Comparison of ENCODE assay signal across 16 cellular contexts in genomic region chr7:44743750-44744149, GRCh38. TPM values are rescaled to one million over a fixed set of nuclear protein-coding genes. Genes with fewer than 3 reads are reported as not detected.
DNase-seq lines count a peak whose midpoint lies in the region; ATAC-seq lines count a peak whose summit lies in the region.
"Had no signal": no experiment of that assay in that cellular context is flagged by ENCODE, and none has a peak within 500 bp of the region (broad histone marks: within the 10 kb centered on the region; RNA-seq: fewer than 3 reads in every experiment).

No MANE protein-coding gene starts in this region.

- H3K9ac ChIP-seq in mesendoderm (ENCODE audit: low read length), result no peak overlapping the region
- H3K9ac ChIP-seq: BLaER1 treated with 17β-estradiol and CSF1 and Interleukin-3, amounts not matched to agents 10 nM and 100 nM had no signal

- H2BK15ac ChIP-seq in mesendoderm (replicated peaks; ENCODE audit: low read depth), result no peak overlapping the region

- H3K4me1 Mint-ChIP-seq in T-helper 1 cell treated with Interleukin-12 subunit alpha and Interleukin-12 subunit beta and Interleukin-4 antibody, amounts not matched to agents 30 μg/mL and 1 μg/mL, for 36 hours (ENCODE audit: low read depth), result peaks cover 11% of the 10 kb centered on the region
- peaks cover 30% of the 10 kb centered on the region for H3K4me1 Mint-ChIP-seq in dendritic cell treated with granulocyte-macrophage colony-stimulating factor and Interleukin-4, amounts not matched to agents 40 ng/mL and 50 ng/mL, for 4 days (ENCODE audit: low read depth)
- peaks cover 8% of the 10 kb centered on the region for H3K4me1 Mint-ChIP-seq in stimulated activated naive CD8-positive, alpha-beta T cell treated with anti-CD3 and anti-CD28 coated beads, Interleukin-15, amount 100 ng/mL, for 72 hours
- H3K4me1 Mint-ChIP-seq in CD8-positive, alpha-beta memory T cell, result peaks cover 6 to 11% (median 11%) of the 10 kb centered on the region in 3 donors

- intact Hi-C loops in dendritic cell treated with granulocyte-macrophage colony-stimulating factor and Interleukin-4, amounts not matched to agents 40 ng/mL and 50 ng/mL, for 4 days (cut with micrococcal nuclease), result loop anchor here (10.0 kb wide), 1 partner anchor 101 kb away; the partner anchor contains the start of gene H2AZ2

- H2BK5ac ChIP-seq in mesendoderm (ENCODE audit: low read length), result no peak overlapping the region

- CTCF ChIA-PET in CD8-positive, alpha-beta memory T cell (lab: Charles Lee), result no interaction called here

- DNase-seq in T-helper 1 cell (no peak), mesendoderm (peak; percentile 31)
- DNase-seq in stimulated activated naive CD8-positive, alpha-beta T cell treated with anti-CD3 and anti-CD28 coated beads, Interleukin-15, amount 100 ng/mL, for 72 hours, result no peak
- DNase-seq in CD8-positive, alpha-beta memory T cell, result no peak
- DNase-seq: 8988T, MV-4-11, NCI-H1436, NCI-H2029 treated with DMSO at 0.1 percent for 48 hours, NCI-H510A treated with DMSO at 0.1 percent for 48 hours had no signal

- H3K9me3 Mint-ChIP-seq in T-helper 1 cell treated with Interleukin-12 subunit alpha and Interleukin-12 subunit beta and Interleukin-4 antibody, amounts not matched to agents 30 μg/mL and 1 μg/mL, for 36 hours, result no peaks in the 10 kb centered on the region
- H3K9me3 Mint-ChIP-seq in dendritic cell treated with granulocyte-macrophage colony-stimulating factor and Interleukin-4, amounts not matched to agents 40 ng/mL and 50 ng/mL, for 4 days, result no peaks in the 10 kb centered on the region
- no peaks in the 10 kb centered on the region for H3K9me3 Mint-ChIP-seq in stimulated activated naive CD8-positive, alpha-beta T cell treated with anti-CD3 and anti-CD28 coated beads, Interleukin-15, amount 100 ng/mL, for 72 hours
- H3K9me3 Mint-ChIP-seq in CD8-positive, alpha-beta memory T cell, result no peaks in the 10 kb centered on the region

- H3K4me2 ChIP-seq in mesendoderm (ENCODE audit: low read length), result no peak overlapping the region

- H3K4me1 ChIP-seq in mesendoderm (ENCODE audit: control insufficient read depth, low read depth, low read length), result no peaks in the 10 kb centered on the region
- H3K4me1 ChIP-seq in CD8-positive, alpha-beta memory T cell (ENCODE audit: insufficient read depth, low read length), result peaks cover 6% of the 10 kb centered on the region

- no peak overlapping the region for H3K18ac ChIP-seq in mesendoderm (ENCODE audit: low read length)

- no peak for ATAC-seq in stimulated activated naive CD8-positive, alpha-beta T cell treated with anti-CD3 and anti-CD28 coated beads, Interleukin-15, amount 100 ng/mL, for 72 hours
- ATAC-seq in GM18873 (IDR thresholded peaks at IDR 0.05; ENCODE audit: low FRiP score, unreplicated experiment) (no peak), GM21576 (IDR thresholded peaks at IDR 0.05; ENCODE audit: unreplicated experiment) (no peak)
- ATAC-seq: GM12878 had no signal

- POLR2A ChIA-PET in CD8-positive, alpha-beta memory T cell (lab: Charles Lee), result no interaction called here

- H3K27me3 ChIP-seq in mesendoderm (ENCODE audit: insufficient read depth, low read length, poor library complexity), result no peaks in the 10 kb centered on the region
- H3K27me3 ChIP-seq in CD8-positive, alpha-beta memory T cell (ENCODE audit: insufficient read depth, low read length, poor library complexity, severe bottlenecking), result no peaks in the 10 kb centered on the region
- H3K27me3 ChIP-seq: BLaER1 treated with 17β-estradiol and CSF1 and Interleukin-3, amounts not matched to agents 10 nM and 100 nM; SJCRH30 had no signal

- no peaks in the 10 kb centered on the region for H3K79me2 ChIP-seq in mesendoderm (ENCODE audit: control insufficient read depth, insufficient read depth, low read length)

- no peak overlapping the region for H3K56ac ChIP-seq in mesendoderm (ENCODE audit: low read length)

- no peak overlapping the region for H4K5ac ChIP-seq in mesendoderm (ENCODE audit: low read length)

- H3K27ac Mint-ChIP-seq in T-helper 1 cell treated with Interleukin-12 subunit alpha and Interleukin-12 subunit beta and Interleukin-4 antibody, amounts not matched to agents 30 μg/mL and 1 μg/mL, for 36 hours, result peak overlapping the region; percentile 43
- H3K27ac Mint-ChIP-seq in dendritic cell treated with granulocyte-macrophage colony-stimulating factor and Interleukin-4, amounts not matched to agents 40 ng/mL and 50 ng/mL, for 4 days, result peak overlapping the region; percentile 11
- H3K27ac Mint-ChIP-seq in stimulated activated naive CD8-positive, alpha-beta T cell treated with anti-CD3 and anti-CD28 coated beads, Interleukin-15, amount 100 ng/mL, for 72 hours, result peak overlapping the region in 1 of 2 donors; percentile 20
- H3K27ac Mint-ChIP-seq in CD8-positive, alpha-beta memory T cell, result peak overlapping the region in 1 of 8 donors; percentile 10

- no peak overlapping the region for H3K4ac ChIP-seq in mesendoderm (ENCODE audit: low read depth, low read length)

- H3K23ac ChIP-seq in mesendoderm (ENCODE audit: low read length), result no peak overlapping the region

- WGBS in mesendoderm (ENCODE audit: extremely low coverage, insufficient coverage, low lambda C conversion rate), result no CpG with 5 or more reads among the region's 1 CpG

- H3K9me3 ChIP-seq in CD8-positive, alpha-beta memory T cell (ENCODE audit: low read length), result no peaks in the 10 kb centered on the region
- H3K9me3 ChIP-seq: BLaER1 treated with 17β-estradiol and CSF1 and Interleukin-3, amounts not matched to agents 10 nM and 100 nM; SJCRH30 had no signal

- H3K27me3 Mint-ChIP-seq in T-helper 1 cell treated with Interleukin-12 subunit alpha and Interleukin-12 subunit beta and Interleukin-4 antibody, amounts not matched to agents 30 μg/mL and 1 μg/mL, for 36 hours (ENCODE audit: low read depth), result no peaks in the 10 kb centered on the region
- peaks cover 2% of the 10 kb centered on the region for H3K27me3 Mint-ChIP-seq in dendritic cell treated with granulocyte-macrophage colony-stimulating factor and Interleukin-4, amounts not matched to agents 40 ng/mL and 50 ng/mL, for 4 days
- no peaks in the 10 kb centered on the region for H3K27me3 Mint-ChIP-seq in stimulated activated naive CD8-positive, alpha-beta T cell treated with anti-CD3 and anti-CD28 coated beads, Interleukin-15, amount 100 ng/mL, for 72 hours
- H3K27me3 Mint-ChIP-seq in CD8-positive, alpha-beta memory T cell, result peaks cover 0 to 2% of the 10 kb centered on the region in 2 donors

- H3K27ac ChIP-seq in mesendoderm (ENCODE audit: low read depth, low read length), result no peak overlapping the region
- H3K27ac ChIP-seq in CD8-positive, alpha-beta memory T cell (ENCODE audit: low read depth, low read length), result no peak overlapping the region
- H3K27ac ChIP-seq: BLaER1 treated with 17β-estradiol and CSF1 and Interleukin-3, amounts not matched to agents 10 nM and 100 nM; SJCRH30 had no signal

- H2BK120ac ChIP-seq in mesendoderm (ENCODE audit: low read depth, low read length), result no peak overlapping the region

- no peaks in the 10 kb centered on the region for H3K79me1 ChIP-seq in mesendoderm (ENCODE audit: low read length)

- no peak overlapping the region for H3K4me3 Mint-ChIP-seq in T-helper 1 cell treated with Interleukin-12 subunit alpha and Interleukin-12 subunit beta and Interleukin-4 antibody, amounts not matched to agents 30 μg/mL and 1 μg/mL, for 36 hours
- no peak overlapping the region for H3K4me3 Mint-ChIP-seq in dendritic cell treated with granulocyte-macrophage colony-stimulating factor and Interleukin-4, amounts not matched to agents 40 ng/mL and 50 ng/mL, for 4 days
- no peak overlapping the region for H3K4me3 Mint-ChIP-seq in stimulated activated naive CD8-positive, alpha-beta T cell treated with anti-CD3 and anti-CD28 coated beads, Interleukin-15, amount 100 ng/mL, for 72 hours
- H3K4me3 Mint-ChIP-seq in CD8-positive, alpha-beta memory T cell, result no peak overlapping the region

- no peak overlapping the region for H2AK5ac ChIP-seq in mesendoderm (ENCODE audit: low read length)

- H3K4me3 ChIP-seq in mesendoderm (ENCODE audit: low read length), result no peak overlapping the region
- H3K4me3 ChIP-seq in CD8-positive, alpha-beta memory T cell (ENCODE audit: low read length), result no peak overlapping the region
- H3K4me3 ChIP-seq: BLaER1 treated with 17β-estradiol and CSF1 and Interleukin-3, amounts not matched to agents 10 nM and 100 nM; GM12878; SJCRH30 had no signal

- no peak overlapping the region for H4K8ac ChIP-seq in mesendoderm (ENCODE audit: low read depth, low read length)

- no peaks in the 10 kb centered on the region for H3K36me3 ChIP-seq in mesendoderm (ENCODE audit: control insufficient read depth, insufficient read depth, low read length)
- no peaks in the 10 kb centered on the region for H3K36me3 ChIP-seq in CD8-positive, alpha-beta memory T cell (ENCODE audit: insufficient read depth, low read length)
- H3K36me3 ChIP-seq: BLaER1 treated with 17β-estradiol and CSF1 and Interleukin-3, amounts not matched to agents 10 nM and 100 nM; SJCRH30 had no signal

- H3K36me3 Mint-ChIP-seq in T-helper 1 cell treated with Interleukin-12 subunit alpha and Interleukin-12 subunit beta and Interleukin-4 antibody, amounts not matched to agents 30 μg/mL and 1 μg/mL, for 36 hours (ENCODE audit: low read depth), result no peaks in the 10 kb centered on the region
- no peaks in the 10 kb centered on the region for H3K36me3 Mint-ChIP-seq in dendritic cell treated with granulocyte-macrophage colony-stimulating factor and Interleukin-4, amounts not matched to agents 40 ng/mL and 50 ng/mL, for 4 days (ENCODE audit: low read depth)
- peaks cover 0 to 3% (median 0%) of the 10 kb centered on the region in 3 donors for H3K36me3 Mint-ChIP-seq in CD8-positive, alpha-beta memory T cell

RNA-seq across cellular contexts. Expression of gene ZMIZ2, which starts 4.9 kb away (rescaled TPM):
- 33.4 TPM for polyA plus RNA-seq in mesendoderm (2013, experiment 1 of 2)
- 34.8 TPM for polyA plus RNA-seq in mesendoderm (2013, experiment 2 of 2)
- total RNA-seq in CD8-positive, alpha-beta memory T cell, result 100 to 1,000 TPM; 119 to 122 TPM
- 9.8 TPM for polyA plus RNA-seq in CD8-positive, alpha-beta memory T cell

RNA-seq across cellular contexts. Expression of gene PPIA, which starts 52.7 kb away (rescaled TPM):
- 3,157 TPM for polyA plus RNA-seq in mesendoderm (2013, experiment 1 of 2)
- 3,156 TPM for polyA plus RNA-seq in mesendoderm (2013, experiment 2 of 2)
- total RNA-seq in CD8-positive, alpha-beta memory T cell, result 1,000 to 10,000 TPM; 3,369 to 3,448 TPM
- polyA plus RNA-seq in CD8-positive, alpha-beta memory T cell, result 3,693 TPM
